25 cellular contexts compared by ENCODE assay signal in the genomic region with DNA sequence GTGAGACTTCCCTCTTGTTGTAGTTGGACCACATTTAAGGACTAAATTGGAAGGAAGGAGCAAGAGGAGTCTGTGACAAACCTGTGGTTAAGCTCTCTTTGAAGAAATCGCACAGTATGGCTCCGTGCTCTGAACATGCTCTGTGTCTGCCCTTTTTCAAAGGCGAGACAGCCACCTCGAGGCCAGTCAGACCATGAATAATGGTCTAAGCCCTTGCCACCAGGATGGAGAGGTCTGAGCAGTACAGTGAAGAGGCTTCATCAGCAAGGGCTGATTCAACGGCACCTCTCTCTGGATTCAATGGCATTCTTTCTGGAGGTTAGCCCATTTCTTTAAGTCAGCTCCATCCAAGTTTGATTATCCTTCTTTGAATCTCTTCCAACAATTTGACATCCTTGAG. TPM values are rescaled to one million over a fixed set of nuclear protein-coding genes. Genes with fewer than 3 reads are reported as not detected.
DNase-seq lines count a peak whose midpoint lies in the region; ATAC-seq and TF ChIP-seq lines count a peak whose summit lies in the region.
"Had no signal": no experiment of that assay in that cellular context is flagged by ENCODE, and none has a peak within 500 bp of the region (broad histone marks: within the 10 kb centered on the region; RNA-seq: fewer than 3 reads in every experiment).

No MANE protein-coding gene starts in this region.

- no peak overlapping the region for H3K4me2 ChIP-seq in trophoblast cell (ENCODE audit: low read length)
- H3K4me2 ChIP-seq: A549 had no signal

- no peaks in the 10 kb centered on the region for H3K4me1 ChIP-seq in trophoblast cell (ENCODE audit: control insufficient read depth in 1 of 2, insufficient read depth in 2 of 2, low read length in 2 of 2)
- H3K4me1 ChIP-seq: A549, Caco-2, parathyroid adenoma, testis had no signal

- H3K9ac ChIP-seq in trophoblast cell (ENCODE audit: low read length), result no peak overlapping the region
- H3K9ac ChIP-seq: parathyroid adenoma had no signal

- H4K8ac ChIP-seq in trophoblast cell (ENCODE audit: low read depth, low read length), result no peak overlapping the region

- intact Hi-C loops in activated naive CD4-positive, alpha-beta T cell treated with anti-CD3 and anti-CD28 coated beads for 36 hours (cut with micrococcal nuclease), result loop anchor here (10.0 kb wide), 1 partner anchor 478 kb away; no protein-coding TSS in a partner anchor

- no peak overlapping the region for H3K4ac ChIP-seq in trophoblast cell (ENCODE audit: low read depth, low read length)

- H3K79me2 ChIP-seq in trophoblast cell (ENCODE audit: control insufficient read depth, insufficient read depth, low read length, poor library complexity), result no peaks in the 10 kb centered on the region
- H3K79me2 ChIP-seq: parathyroid adenoma had no signal

- peak; percentile 33 for TF ChIP-seq CTCF in LNCaP clone FGC (IDR thresholded peaks at IDR 0.05; ENCODE audit: control insufficient read depth, extremely low read depth, insufficient read depth)
- no peak for TF ChIP-seq CTCF in astrocyte of the spinal cord (IDR thresholded peaks at IDR 0.05; ENCODE audit: low read depth, low read length)

- H3K36me3 ChIP-seq in trophoblast cell (ENCODE audit: control insufficient read depth in 1 of 2, insufficient read depth in 2 of 2, low read length in 2 of 2), result no peaks in the 10 kb centered on the region

- no CpG with 5 or more reads among the region's 5 CpGs for WGBS in trophoblast cell (ENCODE audit: extremely low coverage, insufficient coverage, insufficient read length)

- in situ Hi-C loops in astrocyte of the spinal cord (cut with HindIII; ENCODE audit: low sequenced_read_pairs), result no loop called here

- H3K18ac ChIP-seq in trophoblast cell (ENCODE audit: low read length), result no peak overlapping the region

- no peak overlapping the region for H3K4me3 ChIP-seq in LNCaP clone FGC (ENCODE audit: low read depth, low read length)
- H3K4me3 ChIP-seq in astrocyte of the spinal cord (ENCODE audit: low read depth, low read length), result no peak overlapping the region
- H3K4me3 ChIP-seq in trophoblast cell (ENCODE audit: low read depth, low read length), result no peak overlapping the region
- H3K4me3 ChIP-seq: A549, testis had no signal

- no peaks in the 10 kb centered on the region for H3K9me3 Mint-ChIP-seq in activated naive CD4-positive, alpha-beta T cell treated with anti-CD3 and anti-CD28 coated beads for 36 hours
- H3K9me3 Mint-ChIP-seq: activated CD4-positive, alpha-beta T cell treated with anti-CD3 and anti-CD28 coated beads, Interleukin-2, amount 10 ng/mL, durations not matched to agents 7 days and 5 days had no signal

- peak; percentile 8 for DNase-seq in activated naive CD4-positive, alpha-beta T cell treated with anti-CD3 and anti-CD28 coated beads for 36 hours
- no peak for DNase-seq in activated naive CD4-positive, alpha-beta T cell treated with anti-CD3 and anti-CD28 coated beads, Interleukin-2, amount 50 U/mL, for 16 hours
- DNase-seq in LNCaP clone FGC (ENCODE audit: low read depth) (no peak), astrocyte of the spinal cord (ENCODE audit: low read depth, low spot score) (peak; percentile 54), trophoblast cell (peak; percentile 37 to 47), NCI-H1436 (lab: John Stamatoyannopoulos, UW) (no peak), CD1c-positive myeloid dendritic cell (ENCODE audit: extremely low spot score) (no peak)
- DNase-seq: activated CD4-positive, alpha-beta T cell treated with anti-CD3 and anti-CD28 coated beads, Interleukin-2, amount 10 ng/mL, durations not matched to agents 7 days and 5 days; activated CD8-positive, alpha-beta memory T cell treated with anti-CD3 and anti-CD28 coated beads, Interleukin-2, amount 50 U/mL, for 4 hours; activated effector memory CD4-positive, alpha-beta T cell treated with Interleukin-2 at 50 U/mL for 16 hours; midbrain; NCI-H1417 treated with DMSO at 0.1 percent for 48 hours; NCI-H69; SHP77 treated with DMSO at 0.1 percent for 48 hours; testis had no signal

- no peak overlapping the region for H2BK12ac ChIP-seq in trophoblast cell (ENCODE audit: low read length)

- CTCF ChIA-PET in activated naive CD4-positive, alpha-beta T cell treated with anti-CD3 and anti-CD28 coated beads for 36 hours (lab: Charles Lee), result no interaction called here

- no peaks in the 10 kb centered on the region for H3K36me3 Mint-ChIP-seq in activated naive CD4-positive, alpha-beta T cell treated with anti-CD3 and anti-CD28 coated beads for 36 hours (ENCODE audit: low read depth)

- H2AFZ ChIP-seq in trophoblast cell (ENCODE audit: insufficient read depth, low read length, poor library complexity), result no peak overlapping the region
- H2AFZ ChIP-seq: parathyroid adenoma had no signal

- no peak overlapping the region for H3K27ac Mint-ChIP-seq in activated naive CD4-positive, alpha-beta T cell treated with anti-CD3 and anti-CD28 coated beads for 36 hours
- H3K27ac Mint-ChIP-seq: activated CD4-positive, alpha-beta T cell treated with anti-CD3 and anti-CD28 coated beads, Interleukin-2, amount 10 ng/mL, durations not matched to agents 7 days and 5 days; nephron had no signal

- no peak overlapping the region for H3K27ac ChIP-seq in trophoblast cell (ENCODE audit: low read depth, low read length)
- H3K27ac ChIP-seq: A549, parathyroid adenoma, testis had no signal

- H3K27me3 ChIP-seq in trophoblast cell (ENCODE audit: insufficient read depth, low read length), result no peaks in the 10 kb centered on the region
- H3K27me3 ChIP-seq: testis had no signal

- H4K91ac ChIP-seq in trophoblast cell (ENCODE audit: low read depth, low read length), result no peak overlapping the region

- no peak overlapping the region for H2BK120ac ChIP-seq in trophoblast cell (ENCODE audit: insufficient read depth, low read length, poor library complexity)

- H4K12ac ChIP-seq in trophoblast cell (ENCODE audit: low read depth, low read length), result no peak overlapping the region

- no peak overlapping the region for H3K4me3 Mint-ChIP-seq in activated naive CD4-positive, alpha-beta T cell treated with anti-CD3 and anti-CD28 coated beads for 36 hours
- H3K4me3 Mint-ChIP-seq: activated CD4-positive, alpha-beta T cell treated with anti-CD3 and anti-CD28 coated beads, Interleukin-2, amount 10 ng/mL, durations not matched to agents 7 days and 5 days; nephron had no signal

- no peaks in the 10 kb centered on the region for H3K4me1 Mint-ChIP-seq in activated naive CD4-positive, alpha-beta T cell treated with anti-CD3 and anti-CD28 coated beads for 36 hours (ENCODE audit: low read depth)

- H2BK5ac ChIP-seq in trophoblast cell (ENCODE audit: low read depth, low read length, poor library complexity), result no peak overlapping the region

- no peaks in the 10 kb centered on the region for H3K79me1 ChIP-seq in trophoblast cell (ENCODE audit: low read length)

- peaks cover 18% of the 10 kb centered on the region for H3K27me3 Mint-ChIP-seq in activated naive CD4-positive, alpha-beta T cell treated with anti-CD3 and anti-CD28 coated beads for 36 hours (ENCODE audit: low read depth)

- no peak overlapping the region for H3K14ac ChIP-seq in trophoblast cell (ENCODE audit: low read length)

- H3K23ac ChIP-seq in trophoblast cell (ENCODE audit: low read length), result no peak overlapping the region

- H3K9me3 ChIP-seq in trophoblast cell (ENCODE audit: insufficient read depth, low read depth, low read length), result peaks cover 2% of the 10 kb centered on the region
- H3K9me3 ChIP-seq: A549, Caco-2, testis had no signal

- no peak overlapping the region for H2AK5ac ChIP-seq in trophoblast cell (ENCODE audit: low read length)

- ATAC-seq in HG02763 (IDR thresholded peaks at IDR 0.05; ENCODE audit: unreplicated experiment), result no peak
- ATAC-seq: A549 had no signal

RNA-seq across cellular contexts. Expression of a gene that starts 30.9 kb away (rescaled TPM):
- not detected for total RNA-seq in activated naive CD4-positive, alpha-beta T cell treated with anti-CD3 and anti-CD28 coated beads for 36 hours
- not detected in 2 replicates for polyA plus RNA-seq in trophoblast cell (2013)
- total RNA-seq: activated CD4-positive, alpha-beta T cell treated with anti-CD3 and anti-CD28 coated beads, Interleukin-2, amount 10 ng/mL, durations not matched to agents 7 days and 5 days; Caco-2; G401; OCI-LY7; T-helper 1 cell treated with Interleukin-12 subunit alpha and Interleukin-12 subunit beta and Interleukin-4 antibody, amounts not matched to agents 30 ng/mL and 1 ng/mL, for 36 hours had no signal
- polyA plus RNA-seq: A549, BJ, esophagus had no signal

Comparison
In these comparisons a context has a peak if more than half of its experiments do, and no peak if none do; other contexts are left out.
1. DNase-seq: peak in activated naive CD4-positive, alpha-beta T cell treated with anti-CD3 and anti-CD28 coated beads for 36 hours (single experiment), astrocyte of the spinal cord (single experiment) and trophoblast cell (2 of 2); none in activated naive CD4-positive, alpha-beta T cell treated with anti-CD3 and anti-CD28 coated beads, Interleukin-2, amount 50 U/mL, for 16 hours (single experiment), LNCaP clone FGC (single experiment), NCI-H1436 (single experiment) and CD1c-positive myeloid dendritic cell (single experiment).